ENCODE assay signal across 12 cellular contexts in the genomic region with DNA sequence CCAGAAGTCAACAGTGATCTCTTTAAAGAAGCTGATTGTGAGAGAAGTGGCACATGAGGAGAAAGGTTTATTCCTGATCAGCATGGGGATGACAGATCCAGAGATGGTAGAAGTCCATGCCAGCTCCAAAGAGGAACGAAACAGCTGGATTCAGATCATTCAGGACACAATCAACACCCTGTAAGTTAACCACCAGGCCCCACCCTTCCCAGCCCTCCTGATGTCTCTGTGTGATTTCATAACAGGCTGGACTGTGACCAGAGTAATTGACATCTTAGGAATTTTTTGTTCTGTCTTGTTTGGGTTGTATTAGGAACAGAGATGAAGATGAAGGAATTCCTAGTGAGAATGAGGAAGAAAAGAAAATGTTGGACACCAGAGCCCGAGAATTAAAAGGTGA.
DNase-seq lines count a peak whose midpoint lies in the region; ATAC-seq and TF ChIP-seq lines count a peak whose summit lies in the region.
"Had no signal": no experiment of that assay in that cellular context is flagged by ENCODE, and none has a peak within 500 bp of the region (broad histone marks: within the 10 kb centered on the region; RNA-seq: fewer than 3 reads in every experiment).

No MANE protein-coding gene starts in this region.

- peaks cover 46% of the 10 kb centered on the region for H3K4me1 Mint-ChIP-seq in chondrocyte (ENCODE audit: low read depth)
- peaks cover 25% of the 10 kb centered on the region for H3K4me1 Mint-ChIP-seq in stimulated activated memory B cell treated with anti-CD40 and anti-IgM and Interleukin-4, amounts not matched to agents 10 μg/mL and 1 μg/mL and 100 μg/mL, for 72 hours

- intact Hi-C loops in lower lobe of right lung (cut with DNase I): no loop called here

- H3K36me3 ChIP-seq in lower lobe of right lung: peaks cover 100% of the 10 kb centered on the region
- H3K36me3 ChIP-seq: ovary had no signal

- H3K4me3 ChIP-seq in lower lobe of right lung: no peak overlapping the region
- H3K4me3 ChIP-seq: ovary, SJSA1 had no signal

- H3K9me3 Mint-ChIP-seq in chondrocyte (ENCODE audit: low read depth): no peaks in the 10 kb centered on the region
- H3K9me3 Mint-ChIP-seq in stimulated activated memory B cell treated with anti-CD40 and anti-IgM and Interleukin-4, amounts not matched to agents 10 μg/mL and 1 μg/mL and 100 μg/mL, for 72 hours: no peaks in the 10 kb centered on the region
- H3K9me3 Mint-ChIP-seq: activated CD4-positive, alpha-beta T cell treated with anti-CD3 and anti-CD28 coated beads, Interleukin-2, amount 10 ng/mL, durations not matched to agents 7 days and 5 days had no signal

- ATAC-seq in lower lobe of right lung (peak; percentile 44 to 51), HG03460 (IDR thresholded peaks at IDR 0.05; ENCODE audit: unreplicated experiment) (no peak)
- no peak for ATAC-seq in stimulated activated memory B cell treated with anti-CD40 and anti-IgM and Interleukin-4, amounts not matched to agents 10 μg/mL and 1 μg/mL and 100 μg/mL, for 72 hours

- H3K9me3 ChIP-seq in lower lobe of right lung: no peaks in the 10 kb centered on the region
- H3K9me3 ChIP-seq: ovary, SJSA1 had no signal

- H3K27ac ChIP-seq in lower lobe of right lung: peak overlapping the region; percentile 69
- H3K27ac ChIP-seq: ovary, SJSA1 had no signal

- TF ChIP-seq CTCF in chondrocyte (IDR thresholded peaks at IDR 0.05): no peak
- no peak for TF ChIP-seq CTCF in lower lobe of right lung (IDR thresholded peaks at IDR 0.05)

- H3K4me1 ChIP-seq in lower lobe of right lung: peaks cover 40% of the 10 kb centered on the region
- H3K4me1 ChIP-seq: SJSA1 had no signal

- no peaks in the 10 kb centered on the region for H3K27me3 ChIP-seq in lower lobe of right lung (ENCODE audit: low read depth)
- H3K27me3 ChIP-seq: ovary, SJSA1 had no signal

- no peak overlapping the region for H3K4me3 Mint-ChIP-seq in chondrocyte (ENCODE audit: unreplicated experiment)
- no peak overlapping the region for H3K4me3 Mint-ChIP-seq in stimulated activated memory B cell treated with anti-CD40 and anti-IgM and Interleukin-4, amounts not matched to agents 10 μg/mL and 1 μg/mL and 100 μg/mL, for 72 hours
- H3K4me3 Mint-ChIP-seq: activated CD4-positive, alpha-beta T cell treated with anti-CD3 and anti-CD28 coated beads, Interleukin-2, amount 10 ng/mL, durations not matched to agents 7 days and 5 days had no signal

- no peaks in the 10 kb centered on the region for H3K27me3 Mint-ChIP-seq in chondrocyte (ENCODE audit: low read depth)
- H3K27me3 Mint-ChIP-seq in stimulated activated memory B cell treated with anti-CD40 and anti-IgM and Interleukin-4, amounts not matched to agents 10 μg/mL and 1 μg/mL and 100 μg/mL, for 72 hours: no peaks in the 10 kb centered on the region
- H3K27me3 Mint-ChIP-seq: activated CD4-positive, alpha-beta T cell treated with anti-CD3 and anti-CD28 coated beads, Interleukin-2, amount 10 ng/mL, durations not matched to agents 7 days and 5 days had no signal

- DNase-seq in HCEC 1CT: peak; percentile 34
- no peak for DNase-seq in chondrocyte (ENCODE audit: low spot score)
- no peak for DNase-seq in lower lobe of right lung
- DNase-seq in GOT3 (lab: John Stamatoyannopoulos, UW): no peak
- DNase-seq in NCI-H446 treated with DMSO at 0.1 percent for 48 hours (lab: John Stamatoyannopoulos, UW): no peak
- DNase-seq in midbrain (lab: John Stamatoyannopoulos, UW): no peak
- DNase-seq: activated CD4-positive, alpha-beta T cell treated with anti-CD3 and anti-CD28 coated beads, Interleukin-2, amount 10 ng/mL, durations not matched to agents 7 days and 5 days; Kasumi-1 had no signal

- H3K36me3 Mint-ChIP-seq in chondrocyte (ENCODE audit: low read depth): peaks cover 27% of the 10 kb centered on the region
- peaks cover 72% of the 10 kb centered on the region for H3K36me3 Mint-ChIP-seq in stimulated activated memory B cell treated with anti-CD40 and anti-IgM and Interleukin-4, amounts not matched to agents 10 μg/mL and 1 μg/mL and 100 μg/mL, for 72 hours

- H3K27ac Mint-ChIP-seq in chondrocyte (ENCODE audit: unreplicated experiment): peak overlapping the region; percentile 92
- peak overlapping the region; percentile 71 for H3K27ac Mint-ChIP-seq in stimulated activated memory B cell treated with anti-CD40 and anti-IgM and Interleukin-4, amounts not matched to agents 10 μg/mL and 1 μg/mL and 100 μg/mL, for 72 hours
- H3K27ac Mint-ChIP-seq: activated CD4-positive, alpha-beta T cell treated with anti-CD3 and anti-CD28 coated beads, Interleukin-2, amount 10 ng/mL, durations not matched to agents 7 days and 5 days had no signal

Comparison
In these comparisons a context has a peak if more than half of its experiments do, and no peak if none do; other contexts are left out.
1. ATAC-seq: peak in lower lobe of right lung (2 of 2); none in stimulated activated memory B cell treated with anti-CD40 and anti-IgM and Interleukin-4, amounts not matched to agents 10 μg/mL and 1 μg/mL and 100 μg/mL, for 72 hours (single experiment) and HG03460 (single experiment).